In the genomic region with DNA sequence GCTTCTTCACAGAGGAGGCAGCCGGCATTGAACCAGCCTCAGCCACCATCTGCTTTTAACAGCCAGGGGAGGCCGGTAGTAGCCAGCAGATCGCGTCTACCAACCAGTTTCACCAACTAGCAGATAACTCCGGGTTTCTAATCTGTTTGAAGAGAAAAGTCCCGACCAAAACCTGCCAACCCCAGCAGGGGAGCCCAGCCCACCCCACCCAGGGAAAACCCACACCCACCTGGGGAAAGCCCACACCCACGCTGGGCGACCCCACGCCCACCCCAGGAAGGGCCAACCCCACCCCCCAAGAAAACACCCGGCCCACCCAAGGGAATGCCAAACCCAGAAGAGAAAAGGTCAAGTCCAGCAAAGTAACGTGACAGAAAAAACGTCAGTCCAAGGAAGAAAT, we compare ENCODE assay signal across 6 cellular contexts. TPM values are rescaled to one million over a fixed set of nuclear protein-coding genes. Genes with fewer than 3 reads are reported as not detected.
"Had no signal": no experiment of that assay in that cellular context is flagged by ENCODE, and none has a peak within 500 bp of the region (broad histone marks: within the 10 kb centered on the region; RNA-seq: fewer than 3 reads in every experiment).

A gene (minus strand): TSS at position 101 of the 400 bp plus-strand sequence. CDS start 52 bp downstream, at position 49.

RNA-seq across cellular contexts. Expression of the gene that starts here (rescaled TPM):
- total RNA-seq: GM23248, GM23338, H1, H7, H9, HFFc6 had no signal
- polyA plus RNA-seq: GM23248, GM23338, H1 had no signal
